Comparison of ENCODE assay signal across 8 cellular contexts in the genomic region with DNA sequence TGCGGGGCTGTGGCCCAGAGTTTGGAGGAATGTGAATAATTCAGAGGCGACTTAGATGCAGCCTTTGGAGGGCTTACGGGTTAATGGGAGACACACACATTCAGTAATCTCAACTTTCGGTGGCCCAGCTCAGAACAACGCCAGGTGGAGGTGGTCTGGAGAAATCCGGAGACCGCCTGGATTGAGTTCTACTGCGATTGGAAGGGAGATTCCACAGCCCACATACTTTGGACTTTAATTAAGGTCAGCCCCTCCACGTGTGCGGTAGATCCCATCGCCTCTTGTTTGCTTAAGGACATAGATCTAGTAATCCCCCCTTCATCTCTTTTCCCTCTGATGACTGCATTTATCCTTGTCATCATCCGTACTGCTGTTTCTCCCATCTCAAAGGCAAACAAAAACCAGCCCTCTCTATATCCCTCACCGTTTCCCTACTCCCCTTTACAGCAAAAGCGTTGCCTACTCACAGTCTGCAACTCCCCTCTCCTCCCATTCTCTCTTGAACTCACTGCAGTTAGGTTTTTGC. TPM values are rescaled to one million over a fixed set of nuclear protein-coding genes. Genes with fewer than 3 reads are reported as not detected.
DNase-seq lines count a peak whose midpoint lies in the region; ATAC-seq and TF ChIP-seq lines count a peak whose summit lies in the region.

No MANE protein-coding gene starts in this region.

- TF ChIP-seq CTCF in Loucy (conservative IDR thresholded peaks at IDR 0.05; ENCODE audit: low read length), result no peak
- TF ChIP-seq CTCF in brain (conservative IDR thresholded peaks at IDR 0.05), result no peak
- TF ChIP-seq CTCF in lower lobe of right lung (IDR thresholded peaks at IDR 0.05), result no peak

- H3K27me3 Mint-ChIP-seq in brain, result peaks cover 17% of the 10 kb centered on the region

- peaks cover 21% of the 10 kb centered on the region for H3K4me1 ChIP-seq in Loucy (ENCODE audit: insufficient read depth, low read length, poor library complexity, severe bottlenecking)
- H3K4me1 ChIP-seq in lower lobe of right lung, result peaks cover 43% of the 10 kb centered on the region
- H3K4me1 ChIP-seq in urinary bladder (ENCODE audit: insufficient read depth), result no peaks in the 10 kb centered on the region

- peaks cover 0 to 2% (median 0%) of the 10 kb centered on the region in 5 experiments for H3K9me3 Mint-ChIP-seq in brain

- H3F3A ChIP-seq in Loucy (ENCODE audit: low read depth), result no peaks in the 10 kb centered on the region

- WGBS in urinary bladder, result under 1% methylated on average over 14 of the region's 14 CpGs

- DNase-seq in NCI-H1436 (lab: John Stamatoyannopoulos, UW), result peak; percentile 16
- DNase-seq in NCI-H1436 treated with DMSO at 0.1 percent for 48 hours (lab: John Stamatoyannopoulos, UW), result no peak
- no peak for DNase-seq in lower lobe of right lung
- no peak for DNase-seq in NCI-H187 (lab: John Stamatoyannopoulos, UW)
- DNase-seq in NK-92 treated with Interleukin-12 subunit alpha and Interleukin-12 subunit beta, amount 100 ng/mL, for 24 hours (lab: John Stamatoyannopoulos, UW), result no peak

- peak overlapping the region in 3 of 5 experiments; percentile 99 to 100 (median 99) for H3K4me3 Mint-ChIP-seq in brain

- peaks cover 24% of the 10 kb centered on the region for H3K4me1 Mint-ChIP-seq in brain

- H3K36me3 Mint-ChIP-seq in brain, result peaks cover 19% of the 10 kb centered on the region

- intact Hi-C loops in lower lobe of right lung (cut with DNase I), result no loop called here

- H3K9me2 ChIP-seq in Loucy (replicated peaks; ENCODE audit: low read depth, low read length), result no peaks in the 10 kb centered on the region

- H3K27ac Mint-ChIP-seq in brain, result peak overlapping the region; percentile 98 to 100 (median 99)

- peaks cover 32% of the 10 kb centered on the region for H3K79me2 ChIP-seq in Loucy (ENCODE audit: insufficient read depth, low read length)

- H3K9me3 ChIP-seq in Loucy (ENCODE audit: insufficient read depth, low read depth, low read length) (no peaks in the 10 kb centered on the region), lower lobe of right lung (no peaks in the 10 kb centered on the region)

- H3K27ac ChIP-seq in lower lobe of right lung (peak overlapping the region; percentile 94), urinary bladder (ENCODE audit: low read depth) (peak overlapping the region; percentile 87)

- H3K27me3 ChIP-seq in Loucy (ENCODE audit: insufficient read depth, low read length, poor library complexity, severe bottlenecking) (no peaks in the 10 kb centered on the region), lower lobe of right lung (ENCODE audit: low read depth) (no peaks in the 10 kb centered on the region)

- H3K4me2 ChIP-seq in Loucy (ENCODE audit: low read depth, low read length, poor library complexity, severe bottlenecking), result peak overlapping the region; percentile 88

- peak; percentile 1 to 3 for ATAC-seq in lower lobe of right lung

- H3K4me3 ChIP-seq in Loucy (ENCODE audit: low read length, poor library complexity, severe bottlenecking) (peak overlapping the region; percentile 91), lower lobe of right lung (peak overlapping the region; percentile 98), urinary bladder (ENCODE audit: low read depth, low read length) (peak overlapping the region; percentile 43)

- H2AFZ ChIP-seq in Loucy (ENCODE audit: low read length), result peak overlapping the region; percentile 97

- no peaks in the 10 kb centered on the region for H3K36me3 ChIP-seq in Loucy (ENCODE audit: insufficient read depth, low read length)
- H3K36me3 ChIP-seq in lower lobe of right lung, result peaks cover 35% of the 10 kb centered on the region
- peaks cover 3% of the 10 kb centered on the region for H3K36me3 ChIP-seq in urinary bladder (ENCODE audit: insufficient read depth)

- H4K20me1 ChIP-seq in Loucy (ENCODE audit: insufficient read depth, low read length, poor library complexity, severe bottlenecking), result peaks cover 10% of the 10 kb centered on the region

- peak overlapping the region; percentile 77 for H3K9ac ChIP-seq in Loucy (ENCODE audit: low read depth, low read length, poor library complexity, severe bottlenecking)

RNA-seq across cellular contexts. Expression of a gene that starts 0.7 kb away (rescaled TPM):
- 121 TPM for polyA plus RNA-seq in brain (ENCODE audit: insufficient read depth, low read depth, low replicate concordance)
- total RNA-seq in lower lobe of right lung, result 63.2 TPM
- total RNA-seq in urinary bladder, result 53.3 TPM
- 50.4 TPM for polyA plus RNA-seq in urinary bladder

RNA-seq across cellular contexts. Expression of a gene that starts 32.6 kb away (rescaled TPM):
- polyA plus RNA-seq in brain (ENCODE audit: insufficient read depth, low read depth, low replicate concordance) (not detected), urinary bladder (0.73 TPM)
- total RNA-seq in lower lobe of right lung (2.1 TPM), urinary bladder (0.79 TPM)

RNA-seq across cellular contexts. Expression of a gene that starts 32.7 kb away (rescaled TPM):
- polyA plus RNA-seq in brain (ENCODE audit: insufficient read depth, low read depth, low replicate concordance), result 3.0 TPM
- 9.7 TPM for total RNA-seq in lower lobe of right lung
- 3.2 TPM for total RNA-seq in urinary bladder
- 7.3 TPM for polyA plus RNA-seq in urinary bladder

RNA-seq across cellular contexts. Expression of a gene that starts 58.9 kb away (rescaled TPM):
- polyA plus RNA-seq in brain (ENCODE audit: insufficient read depth, low read depth, low replicate concordance) (1,713 TPM), urinary bladder (28.5 TPM)
- total RNA-seq in lower lobe of right lung (34.7 TPM), urinary bladder (27.9 TPM)

Comparison
In these comparisons a context has a peak if more than half of its experiments do, and no peak if none do; other contexts are left out.
1. H3K4me3 ChIP-seq: peak in every context shown above with its lines; median percentile 98 in lower lobe of right lung; 91 in Loucy; 43 in urinary bladder.